Comparison of ENCODE assay signal across 1 cellular context in the genomic region with DNA sequence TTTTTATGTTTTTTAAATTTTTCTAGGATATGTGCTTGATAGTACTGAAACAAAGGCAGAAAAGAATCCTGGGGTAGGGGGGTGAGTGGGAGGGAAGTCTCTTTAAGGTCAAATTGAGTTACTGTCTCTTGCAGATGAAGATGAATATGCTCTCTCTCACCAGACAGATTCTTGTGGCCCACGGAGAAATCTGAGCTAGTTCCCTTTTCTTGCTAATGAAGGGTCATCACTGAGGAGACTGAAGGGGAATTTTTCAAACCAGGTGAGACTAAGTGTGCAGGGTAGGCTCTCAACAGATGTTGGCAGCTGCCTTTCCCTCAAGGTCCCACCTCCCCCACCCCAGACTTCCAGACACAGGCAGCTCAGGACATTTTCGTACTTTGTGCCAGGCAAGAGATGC.
TF ChIP-seq lines count a peak whose summit lies in the region.

No MANE protein-coding gene starts in this region.

TF ChIP-seq in SK-N-SH, 30 proteins besides CTCF, POLR2A, EP300 and RAD21 (continued from another document):
- TF ChIP-seq, protein P1, sequence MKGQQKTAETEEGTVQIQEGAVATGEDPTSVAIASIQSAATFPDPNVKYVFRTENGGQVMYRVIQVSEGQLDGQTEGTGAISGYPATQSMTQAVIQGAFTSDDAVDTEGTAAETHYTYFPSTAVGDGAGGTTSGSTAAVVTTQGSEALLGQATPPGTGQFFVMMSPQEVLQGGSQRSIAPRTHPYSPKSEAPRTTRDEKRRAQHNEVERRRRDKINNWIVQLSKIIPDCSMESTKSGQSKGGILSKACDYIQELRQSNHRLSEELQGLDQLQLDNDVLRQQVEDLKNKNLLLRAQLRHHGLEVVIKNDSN (IDR thresholded peaks at IDR 0.05; ENCODE audit: borderline replicate concordance, low read depth) = no peak
- 0 out of 2 replicates have a peak, but pooled peaks have one; percentile 4 for TF ChIP-seq JUND (IDR thresholded peaks at IDR 0.05)
- peak; percentile 66; the same call in 1 of the 2 replicates for TF ChIP-seq RXRA (IDR thresholded peaks at IDR 0.05; ENCODE audit: borderline replicate concordance, low read depth)
- peak; percentile 55 for TF ChIP-seq TCF12 (IDR thresholded peaks at IDR 0.05)
- no peak for TF ChIP-seq TAF1 (IDR thresholded peaks at IDR 0.05; ENCODE audit: borderline replicate concordance, low read depth, low read length)
- no peak for TF ChIP-seq GATA2 (CRISPR knock-in tag; IDR thresholded peaks at IDR 0.05)
- no peak for TF ChIP-seq CHD2 (IDR thresholded peaks at IDR 0.05; ENCODE audit: low read length, partially characterized antibody)
